Comparison of ENCODE assay signal across 1 cellular context in the genomic region with DNA sequence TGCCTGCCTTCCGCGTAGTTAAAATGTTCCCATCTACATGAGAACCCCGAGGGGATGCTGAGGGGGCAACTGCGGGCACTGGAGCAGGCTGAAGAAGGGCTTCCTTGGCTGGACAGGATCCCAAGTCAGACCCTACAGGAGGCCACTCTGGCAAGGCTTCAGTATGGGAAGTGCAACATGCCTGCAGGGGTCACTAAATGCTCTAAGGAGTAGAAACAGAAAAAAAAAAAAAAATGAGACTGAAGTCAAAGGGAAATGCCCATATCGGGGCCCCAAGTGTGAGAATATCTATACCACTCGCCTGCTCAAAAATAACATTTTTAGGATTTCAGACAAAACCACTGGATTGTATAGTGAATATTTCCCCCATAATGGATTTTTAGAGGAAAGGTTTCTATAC.
TF ChIP-seq lines count a peak whose summit lies in the region.

No MANE protein-coding gene starts in this region.

TF ChIP-seq in HepG2, 621 proteins besides CTCF, POLR2A, EP300 and RAD21:
- TF ChIP-seq ZFP36 (IDR thresholded peaks at IDR 0.05; ENCODE audit: borderline replicate concordance, low read depth, low read length, partially characterized antibody) = no peak
- TF ChIP-seq, protein P1, sequence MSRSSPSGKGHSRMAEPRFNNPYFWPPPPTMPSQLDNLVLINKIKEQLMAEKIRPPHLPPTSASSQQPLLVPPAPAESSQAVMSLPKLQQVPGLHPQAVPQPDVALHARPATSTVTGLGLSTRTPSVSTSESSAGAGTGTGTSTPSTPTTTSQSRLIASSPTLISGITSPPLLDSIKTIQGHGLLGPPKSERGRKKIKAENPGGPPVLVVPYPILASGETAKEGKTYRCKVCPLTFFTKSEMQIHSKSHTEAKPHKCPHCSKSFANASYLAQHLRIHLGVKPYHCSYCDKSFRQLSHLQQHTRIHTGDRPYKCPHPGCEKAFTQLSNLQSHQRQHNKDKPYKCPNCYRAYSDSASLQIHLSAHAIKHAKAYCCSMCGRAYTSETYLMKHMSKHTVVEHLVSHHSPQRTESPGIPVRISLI (CRISPR knock-in tag; IDR thresholded peaks at IDR 0.05; ENCODE audit: borderline replicate concordance) = peak; percentile 37; the same call in 1 of the 2 replicates
